10 cellular contexts compared by ENCODE assay signal in the genomic region with DNA sequence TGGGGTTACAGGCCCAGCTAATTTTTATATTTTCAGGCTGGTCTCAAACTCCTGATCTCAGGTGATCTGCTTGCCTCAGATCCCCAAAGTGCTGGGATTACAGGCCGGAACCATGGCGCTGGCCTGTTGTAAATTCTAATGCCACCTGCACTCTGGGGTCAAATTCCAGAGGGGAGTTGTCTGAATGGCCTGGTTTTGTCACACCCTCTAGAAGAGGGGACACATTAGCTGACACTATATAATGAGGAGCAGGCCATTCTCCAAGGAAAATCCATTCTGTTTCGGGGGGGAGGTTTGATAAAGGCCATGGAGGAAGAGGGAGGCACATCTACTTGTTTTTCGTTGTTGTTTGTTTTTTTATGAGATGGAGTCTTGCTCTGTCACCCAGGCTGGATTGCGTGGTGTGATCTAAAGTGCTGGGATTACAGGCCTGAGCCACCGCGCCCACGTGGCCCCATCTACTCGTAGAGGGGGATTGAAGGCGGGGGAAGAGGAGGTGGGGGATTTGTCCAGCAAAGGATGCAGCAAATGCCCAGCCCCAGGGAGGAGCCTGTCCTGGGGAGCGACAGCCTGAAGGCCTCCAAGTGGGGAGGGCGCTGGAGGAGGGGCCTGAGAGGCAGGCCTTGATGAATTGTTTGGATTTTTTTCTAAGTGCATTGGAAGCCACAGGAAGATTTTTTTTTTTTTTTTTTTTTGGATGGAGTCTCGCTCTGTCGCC.
DNase-seq lines count a peak whose midpoint lies in the region; ATAC-seq and TF ChIP-seq lines count a peak whose summit lies in the region.
"Had no signal": no experiment of that assay in that cellular context is flagged by ENCODE, and none has a peak within 500 bp of the region (broad histone marks: within the 10 kb centered on the region; RNA-seq: fewer than 3 reads in every experiment).

No MANE protein-coding gene starts in this region.

- TF ChIP-seq EP300 in SK-N-SH (IDR thresholded peaks at IDR 0.05; ENCODE audit: borderline replicate concordance in 1 of 2, low read depth in 1 of 2, low read length in 1 of 2) (no peak), upper lobe of left lung (IDR thresholded peaks at IDR 0.05) (no peak)

- no peaks in the 10 kb centered on the region for H4K20me1 ChIP-seq in SK-N-SH (ENCODE audit: insufficient read depth)

- TF ChIP-seq POLR2A in upper lobe of left lung (IDR thresholded peaks at IDR 0.05), result no peak

- no peak overlapping the region for H3K9ac ChIP-seq in SK-N-SH

- TF ChIP-seq RAD21 in SK-N-SH (IDR thresholded peaks at IDR 0.05; ENCODE audit: low read length), result no peak

- H3K36me3 ChIP-seq in SK-N-SH (replicated peaks in 1 of 2; ENCODE audit: control insufficient read depth in 1 of 2, insufficient read depth in 2 of 2, low read length in 1 of 2), result no peaks in the 10 kb centered on the region
- no peaks in the 10 kb centered on the region for H3K36me3 ChIP-seq in upper lobe of left lung

- no peaks in the 10 kb centered on the region for H3K4me1 ChIP-seq in SK-N-SH (ENCODE audit: control insufficient read depth in 1 of 2, insufficient read depth in 2 of 2, low read depth in 1 of 2, low read length in 1 of 2)
- peaks cover 7 to 15% (median 11%) of the 10 kb centered on the region in 4 donors for H3K4me1 ChIP-seq in upper lobe of left lung
- H3K4me1 ChIP-seq: psoas muscle had no signal

- no peak overlapping the region for H2AFZ ChIP-seq in SK-N-SH (ENCODE audit: low read depth)

- H3K27ac Mint-ChIP-seq in activated CD8-positive, alpha-beta T cell treated with anti-CD3 and anti-CD28 coated beads for 36 hours, result no peak overlapping the region

- TF ChIP-seq CTCF in SK-N-SH (IDR thresholded peaks at IDR 0.05), result no peak
- no peak for TF ChIP-seq CTCF in choroid plexus epithelial cell (conservative IDR thresholded peaks at IDR 0.05; ENCODE audit: low read depth, low read length)
- TF ChIP-seq CTCF in upper lobe of left lung (IDR thresholded peaks at IDR 0.05), result peak in 1 of 6 experiments; percentile 3
- TF ChIP-seq CTCF in activated CD8-positive, alpha-beta T cell treated with anti-CD3 and anti-CD28 coated beads for 36 hours (IDR thresholded peaks at IDR 0.05), result no peak

- POLR2A ChIA-PET in SK-N-SH (lab: Yijun Ruan, JAX), result no interaction called here
- POLR2A ChIA-PET in activated CD8-positive, alpha-beta T cell treated with anti-CD3 and anti-CD28 coated beads for 36 hours (lab: Charles Lee), result no interaction called here

- no peaks in the 10 kb centered on the region for H3K9me2 ChIP-seq in SK-N-SH

- H3K4me1 Mint-ChIP-seq in activated CD8-positive, alpha-beta T cell treated with anti-CD3 and anti-CD28 coated beads for 36 hours (ENCODE audit: low read depth), result no peaks in the 10 kb centered on the region

- no peak overlapping the region for H3K4me2 ChIP-seq in SK-N-SH

- H3K9me3 ChIP-seq in SK-N-SH (no peaks in the 10 kb centered on the region), upper lobe of left lung (no peaks in the 10 kb centered on the region)
- H3K9me3 ChIP-seq: psoas muscle had no signal

- no peaks in the 10 kb centered on the region for H3K36me3 Mint-ChIP-seq in activated CD8-positive, alpha-beta T cell treated with anti-CD3 and anti-CD28 coated beads for 36 hours (ENCODE audit: low read depth)

- CTCF ChIA-PET in SK-N-SH (lab: Yijun Ruan, JAX), result no interaction called here
- CTCF ChIA-PET in activated CD8-positive, alpha-beta T cell treated with anti-CD3 and anti-CD28 coated beads for 36 hours (lab: Charles Lee), result interaction anchor here (1.0 to 1.5 kb wide), 2 partner anchors 205 to 226 kb away, joined by 3 to 4 read pairs; no protein-coding TSS in a partner anchor

- H3K9me3 Mint-ChIP-seq in activated CD8-positive, alpha-beta T cell treated with anti-CD3 and anti-CD28 coated beads for 36 hours, result no peaks in the 10 kb centered on the region

- WGBS in SK-N-SH (ENCODE audit: low lambda C conversion rate), result 93% methylated on average over 14 of the region's 14 CpGs
- WGBS in upper lobe of left lung, 2 donors, result 77 to 82% methylated on average over 14 of the region's 14 CpGs

- H3K27me3 ChIP-seq in SK-N-SH (ENCODE audit: insufficient read depth), result no peaks in the 10 kb centered on the region
- H3K27me3 ChIP-seq in upper lobe of left lung, result no peaks in the 10 kb centered on the region

- no peak overlapping the region for H3K4me3 Mint-ChIP-seq in activated CD8-positive, alpha-beta T cell treated with anti-CD3 and anti-CD28 coated beads for 36 hours

- intact Hi-C loops in activated CD8-positive, alpha-beta T cell treated with anti-CD3 and anti-CD28 coated beads for 36 hours (cut with micrococcal nuclease), result no loop called here

- ATAC-seq in SK-N-SH treated with all-trans-retinoic acid at 6 μM for 48 hours, result peak; percentile 42; the same call in 2 of the 3 replicates
- peak; percentile 31 to 38 for ATAC-seq in upper lobe of left lung (ENCODE audit: low FRiP score in 2 of 2)
- ATAC-seq in HG02938 (IDR thresholded peaks at IDR 0.05; ENCODE audit: unreplicated experiment), result no peak
- ATAC-seq in activated CD8-positive, alpha-beta T cell treated with anti-CD3 and anti-CD28 coated beads for 36 hours, result no peak
- no peak for ATAC-seq in GM21825 (IDR thresholded peaks at IDR 0.05; ENCODE audit: unreplicated experiment)

- H3K27ac ChIP-seq in SK-N-SH (ENCODE audit: low read depth in 2 of 2, low read length in 1 of 2) (no peak overlapping the region), upper lobe of left lung (peak overlapping the region in 3 of 4 donors; percentile 42 to 61 (median 58))
- H3K27ac ChIP-seq: psoas muscle had no signal

- DNase-seq in SK-N-SH, result no peak
- peak; percentile 34 for DNase-seq in choroid plexus epithelial cell (ENCODE audit: low read depth)
- DNase-seq in lung microvascular endothelial cell (ENCODE audit: low read depth in 2 of 2), result peak; percentile 22 to 34
- DNase-seq in upper lobe of left lung, result peak in 1 of 2 donors; percentile 41
- no peak for DNase-seq in activated CD8-positive, alpha-beta T cell treated with anti-CD3 and anti-CD28 coated beads for 36 hours
- DNase-seq: NCI-H345 had no signal

- H3F3A ChIP-seq in SK-N-SH (replicated peaks; ENCODE audit: insufficient read depth), result no peaks in the 10 kb centered on the region

- no peaks in the 10 kb centered on the region for H3K79me2 ChIP-seq in SK-N-SH (ENCODE audit: insufficient read depth)

- H3K27me3 Mint-ChIP-seq in activated CD8-positive, alpha-beta T cell treated with anti-CD3 and anti-CD28 coated beads for 36 hours, result peaks cover 6% of the 10 kb centered on the region

- no peak overlapping the region for H3K4me3 ChIP-seq in SK-N-SH (ENCODE audit: low read depth in 2 of 2, low read length in 1 of 2)
- no peak overlapping the region for H3K4me3 ChIP-seq in choroid plexus epithelial cell (ENCODE audit: low read depth, low read length)
- no peak overlapping the region for H3K4me3 ChIP-seq in upper lobe of left lung
- H3K4me3 ChIP-seq: psoas muscle had no signal

TF ChIP-seq in SK-N-SH treated with all-trans-retinoic acid at 6 μM for 48 hours, 23 proteins besides CTCF, POLR2A, EP300 and RAD21 (continues in another document):
- TF ChIP-seq GLIS3 (CRISPR knock-in tag; IDR thresholded peaks at IDR 0.05), result no peak
- TF ChIP-seq, protein P1, sequence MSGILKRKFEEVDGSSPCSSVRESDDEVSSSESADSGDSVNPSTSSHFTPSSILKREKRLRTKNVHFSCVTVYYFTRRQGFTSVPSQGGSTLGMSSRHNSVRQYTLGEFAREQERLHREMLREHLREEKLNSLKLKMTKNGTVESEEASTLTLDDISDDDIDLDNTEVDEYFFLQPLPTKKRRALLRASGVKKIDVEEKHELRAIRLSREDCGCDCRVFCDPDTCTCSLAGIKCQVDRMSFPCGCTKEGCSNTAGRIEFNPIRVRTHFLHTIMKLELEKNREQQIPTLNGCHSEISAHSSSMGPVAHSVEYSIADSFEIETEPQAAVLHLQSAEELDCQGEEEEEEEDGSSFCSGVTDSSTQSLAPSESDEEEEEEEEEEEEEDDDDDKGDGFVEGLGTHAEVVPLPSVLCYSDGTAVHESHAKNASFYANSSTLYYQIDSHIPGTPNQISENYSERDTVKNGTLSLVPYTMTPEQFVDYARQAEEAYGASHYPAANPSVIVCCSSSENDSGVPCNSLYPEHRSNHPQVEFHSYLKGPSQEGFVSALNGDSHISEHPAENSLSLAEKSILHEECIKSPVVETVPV (CRISPR knock-in tag; IDR thresholded peaks at IDR 0.05), result no peak
- TF ChIP-seq RARB (CRISPR knock-in tag; IDR thresholded peaks at IDR 0.05), result no peak
- TF ChIP-seq ZNF8 (CRISPR knock-in tag; IDR thresholded peaks at IDR 0.05), result no peak
- no peak for TF ChIP-seq CSDC2 (CRISPR knock-in tag; IDR thresholded peaks at IDR 0.05)
- TF ChIP-seq ARNTL (CRISPR knock-in tag; IDR thresholded peaks at IDR 0.05; ENCODE audit: borderline replicate concordance, low read depth), result no peak
- no peak for TF ChIP-seq ZC3H10 (CRISPR knock-in tag; IDR thresholded peaks at IDR 0.05)

TF ChIP-seq in SK-N-SH, 30 proteins besides CTCF, POLR2A, EP300 and RAD21 (continues in another document):
- no peak for TF ChIP-seq ELF1 (IDR thresholded peaks at IDR 0.05)
- TF ChIP-seq GATA2 (CRISPR knock-in tag; IDR thresholded peaks at IDR 0.05), result no peak
- no peak for TF ChIP-seq NFIC (IDR thresholded peaks at IDR 0.05; ENCODE audit: borderline replicate concordance)
- TF ChIP-seq GABPA (IDR thresholded peaks at IDR 0.05; ENCODE audit: low read depth), result no peak
- no peak for TF ChIP-seq FOSL2 (IDR thresholded peaks at IDR 0.05; ENCODE audit: borderline replicate concordance, low read depth)
- TF ChIP-seq NRF1 (IDR thresholded peaks at IDR 0.05; ENCODE audit: low read depth, low read length), result no peak

Comparison
In these comparisons a context has a peak if more than half of its experiments do, and no peak if none do; other contexts are left out.
1. ATAC-seq: peak in SK-N-SH treated with all-trans-retinoic acid at 6 μM for 48 hours (single experiment) and upper lobe of left lung (2 of 2); none in HG02938 (single experiment), activated CD8-positive, alpha-beta T cell treated with anti-CD3 and anti-CD28 coated beads for 36 hours (single experiment) and GM21825 (single experiment).
2. DNase-seq: peak in choroid plexus epithelial cell (single experiment) and lung microvascular endothelial cell (2 of 2); none in SK-N-SH (single experiment) and activated CD8-positive, alpha-beta T cell treated with anti-CD3 and anti-CD28 coated beads for 36 hours (single experiment).
3. H3K27ac ChIP-seq: peak in upper lobe of left lung (3 of 4); none in SK-N-SH (0 of 2).